Comparison of ENCODE assay signal across 1 cellular context in genomic region chr7:154903083-154903731, GRCh38.
TF ChIP-seq lines count a peak whose summit lies in the region.

No MANE protein-coding gene starts in this region.

TF ChIP-seq in HepG2, 621 proteins besides CTCF, POLR2A, EP300 and RAD21 (continued from another document):
- TF ChIP-seq ZNF318 (CRISPR knock-in tag; IDR thresholded peaks at IDR 0.05) (no peak), KAT2B (IDR thresholded peaks at IDR 0.05; ENCODE audit: borderline replicate concordance, low read depth, low read length) (no peak), NPAS2 (CRISPR knock-in tag; IDR thresholded peaks at IDR 0.05; ENCODE audit: borderline replicate concordance) (no peak), ZNF672 (CRISPR knock-in tag; IDR thresholded peaks at IDR 0.05) (no peak), SOX5 (CRISPR knock-in tag; IDR thresholded peaks at IDR 0.05; ENCODE audit: borderline replicate concordance) (peak; percentile 35; the same call in 1 of the 2 replicates), KMT2A (CRISPR knock-in tag; IDR thresholded peaks at IDR 0.05) (no peak), ZNF101 (CRISPR knock-in tag; IDR thresholded peaks at IDR 0.05; ENCODE audit: borderline replicate concordance, low read depth) (no peak), HNF4G (IDR thresholded peaks at IDR 0.05; ENCODE audit: borderline replicate concordance, low read depth, low read length) (no peak), HNF4G (CRISPR knock-in tag; IDR thresholded peaks at IDR 0.05; ENCODE audit: borderline replicate concordance, low read depth) (no peak), RBAK (CRISPR knock-in tag; IDR thresholded peaks at IDR 0.05) (no peak), ZNF446 (CRISPR knock-in tag; IDR thresholded peaks at IDR 0.05) (no peak), ZFX (CRISPR knock-in tag; IDR thresholded peaks at IDR 0.05; ENCODE audit: low read depth) (peak; percentile 41; the same call in 1 of the 2 replicates), MNT (IDR thresholded peaks at IDR 0.05) (no peak), GATA4 (IDR thresholded peaks at IDR 0.05; ENCODE audit: borderline replicate concordance, low read depth) (no peak), TCF7L2 (IDR thresholded peaks at IDR 0.05; ENCODE audit: low read depth, low read length) (no peak), PHF8 (CRISPR knock-in tag; IDR thresholded peaks at IDR 0.05) (no peak), IRX3 (CRISPR knock-in tag; IDR thresholded peaks at IDR 0.05; ENCODE audit: borderline replicate concordance, low read depth) (no peak), ZNF251 (CRISPR knock-in tag; IDR thresholded peaks at IDR 0.05) (no peak)
- TF ChIP-seq, protein P1, sequence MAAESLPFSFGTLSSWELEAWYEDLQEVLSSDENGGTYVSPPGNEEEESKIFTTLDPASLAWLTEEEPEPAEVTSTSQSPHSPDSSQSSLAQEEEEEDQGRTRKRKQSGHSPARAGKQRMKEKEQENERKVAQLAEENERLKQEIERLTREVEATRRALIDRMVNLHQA (CRISPR knock-in tag; IDR thresholded peaks at IDR 0.05) = no peak
- TF ChIP-seq, protein P2, sequence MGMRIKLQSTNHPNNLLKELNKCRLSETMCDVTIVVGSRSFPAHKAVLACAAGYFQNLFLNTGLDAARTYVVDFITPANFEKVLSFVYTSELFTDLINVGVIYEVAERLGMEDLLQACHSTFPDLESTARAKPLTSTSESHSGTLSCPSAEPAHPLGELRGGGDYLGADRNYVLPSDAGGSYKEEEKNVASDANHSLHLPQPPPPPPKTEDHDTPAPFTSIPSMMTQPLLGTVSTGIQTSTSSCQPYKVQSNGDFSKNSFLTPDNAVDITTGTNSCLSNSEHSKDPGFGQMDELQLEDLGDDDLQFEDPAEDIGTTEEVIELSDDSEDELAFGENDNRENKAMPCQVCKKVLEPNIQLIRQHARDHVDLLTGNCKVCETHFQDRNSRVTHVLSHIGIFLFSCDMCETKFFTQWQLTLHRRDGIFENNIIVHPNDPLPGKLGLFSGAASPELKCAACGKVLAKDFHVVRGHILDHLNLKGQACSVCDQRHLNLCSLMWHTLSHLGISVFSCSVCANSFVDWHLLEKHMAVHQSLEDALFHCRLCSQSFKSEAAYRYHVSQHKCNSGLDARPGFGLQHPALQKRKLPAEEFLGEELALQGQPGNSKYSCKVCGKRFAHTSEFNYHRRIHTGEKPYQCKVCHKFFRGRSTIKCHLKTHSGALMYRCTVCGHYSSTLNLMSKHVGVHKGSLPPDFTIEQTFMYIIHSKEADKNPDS (CRISPR knock-in tag; IDR thresholded peaks at IDR 0.05) = no peak
- TF ChIP-seq, protein P3, sequence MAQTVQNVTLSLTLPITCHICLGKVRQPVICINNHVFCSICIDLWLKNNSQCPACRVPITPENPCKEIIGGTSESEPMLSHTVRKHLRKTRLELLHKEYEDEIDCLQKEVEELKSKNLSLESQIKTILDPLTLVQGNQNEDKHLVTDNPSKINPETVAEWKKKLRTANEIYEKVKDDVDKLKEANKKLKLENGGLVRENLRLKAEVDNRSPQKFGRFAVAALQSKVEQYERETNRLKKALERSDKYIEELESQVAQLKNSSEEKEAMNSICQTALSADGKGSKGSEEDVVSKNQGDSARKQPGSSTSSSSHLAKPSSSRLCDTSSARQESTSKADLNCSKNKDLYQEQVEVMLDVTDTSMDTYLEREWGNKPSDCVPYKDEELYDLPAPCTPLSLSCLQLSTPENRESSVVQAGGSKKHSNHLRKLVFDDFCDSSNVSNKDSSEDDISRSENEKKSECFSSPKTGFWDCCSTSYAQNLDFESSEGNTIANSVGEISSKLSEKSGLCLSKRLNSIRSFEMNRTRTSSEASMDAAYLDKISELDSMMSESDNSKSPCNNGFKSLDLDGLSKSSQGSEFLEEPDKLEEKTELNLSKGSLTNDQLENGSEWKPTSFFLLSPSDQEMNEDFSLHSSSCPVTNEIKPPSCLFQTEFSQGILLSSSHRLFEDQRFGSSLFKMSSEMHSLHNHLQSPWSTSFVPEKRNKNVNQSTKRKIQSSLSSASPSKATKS (CRISPR knock-in tag; IDR thresholded peaks at IDR 0.05) = no peak
- TF ChIP-seq, protein P4, sequence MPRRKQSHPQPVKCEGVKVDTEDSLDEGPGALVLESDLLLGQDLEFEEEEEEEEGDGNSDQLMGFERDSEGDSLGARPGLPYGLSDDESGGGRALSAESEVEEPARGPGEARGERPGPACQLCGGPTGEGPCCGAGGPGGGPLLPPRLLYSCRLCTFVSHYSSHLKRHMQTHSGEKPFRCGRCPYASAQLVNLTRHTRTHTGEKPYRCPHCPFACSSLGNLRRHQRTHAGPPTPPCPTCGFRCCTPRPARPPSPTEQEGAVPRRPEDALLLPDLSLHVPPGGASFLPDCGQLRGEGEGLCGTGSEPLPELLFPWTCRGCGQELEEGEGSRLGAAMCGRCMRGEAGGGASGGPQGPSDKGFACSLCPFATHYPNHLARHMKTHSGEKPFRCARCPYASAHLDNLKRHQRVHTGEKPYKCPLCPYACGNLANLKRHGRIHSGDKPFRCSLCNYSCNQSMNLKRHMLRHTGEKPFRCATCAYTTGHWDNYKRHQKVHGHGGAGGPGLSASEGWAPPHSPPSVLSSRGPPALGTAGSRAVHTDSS (CRISPR knock-in tag; conservative IDR thresholded peaks at IDR 0.05) = no peak
TF ChIP-seq in HepG2: peak in this region for 25.
